ENCODE assay signal across 8 cellular contexts in the genomic region with DNA sequence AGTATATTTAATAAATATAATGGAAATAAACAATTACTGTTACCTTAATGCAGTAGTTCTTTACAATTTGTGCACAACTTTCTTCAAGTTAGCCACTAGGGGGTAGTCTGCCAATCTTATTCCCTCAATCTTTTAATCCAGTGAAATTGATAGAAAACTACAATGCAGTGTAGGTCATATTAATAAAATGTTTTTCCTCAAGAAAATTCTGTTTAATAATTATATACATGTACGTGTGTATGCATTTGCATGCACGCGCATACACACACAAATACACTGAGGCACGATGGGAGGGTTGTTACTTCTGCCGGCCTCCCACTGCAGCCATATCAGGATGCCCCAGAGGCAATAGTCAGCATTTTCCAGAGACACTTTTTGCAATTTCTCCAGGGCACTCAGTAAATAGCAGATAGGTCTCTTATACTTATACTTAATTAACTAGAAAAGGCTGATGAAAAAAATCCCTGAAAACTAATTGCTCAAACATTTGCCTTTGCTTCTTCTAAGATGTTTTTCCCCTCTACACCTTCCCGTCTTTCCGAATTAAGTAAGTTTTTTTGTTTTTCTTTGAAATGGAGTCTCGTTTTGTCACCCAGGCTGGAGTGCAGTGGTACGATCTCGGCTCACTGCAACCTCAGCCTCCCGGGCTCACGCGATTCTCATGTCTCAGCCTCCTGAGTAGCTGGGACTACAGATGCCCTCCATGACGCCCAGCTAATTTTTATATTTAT. TPM values are rescaled to one million over a fixed set of nuclear protein-coding genes. Genes with fewer than 3 reads are reported as not detected.
DNase-seq lines count a peak whose midpoint lies in the region; ATAC-seq, FAIRE-seq and TF ChIP-seq lines count a peak whose summit lies in the region.

No MANE protein-coding gene starts in this region.

- peak in 2 of 3 donors; percentile 32 to 40 for DNase-seq in CD4-positive, CD25-positive, alpha-beta regulatory T cell
- DNase-seq in HTR-8/SVneo (ENCODE audit: insufficient read length, low spot score) (peak; percentile 48), astrocyte of the spinal cord (ENCODE audit: low read depth, low spot score) (peak; percentile 36), mucosa of descending colon (no peak)
- DNase-seq in activated effector memory CD4-positive, alpha-beta T cell treated with Interleukin-2 at 50 U/mL for 16 hours: no peak

- no peak for FAIRE-seq in HTR-8/SVneo (lab: Jason Lieb, UNC)

- no peaks in the 10 kb centered on the region for H3K36me3 Mint-ChIP-seq in CD4-positive, CD25-positive, alpha-beta regulatory T cell

- H3K36me3 ChIP-seq in CD4-positive, CD25-positive, alpha-beta regulatory T cell (ENCODE audit: control insufficient read depth, insufficient read depth, low read length): no peaks in the 10 kb centered on the region
- no peaks in the 10 kb centered on the region for H3K36me3 ChIP-seq in mucosa of descending colon (ENCODE audit: low read depth)

- H3K9me3 Mint-ChIP-seq in CD4-positive, CD25-positive, alpha-beta regulatory T cell: peaks cover 0 to 4% (median 1%) of the 10 kb centered on the region in 7 donors

- no peak for ATAC-seq in CD4-positive, CD25-positive, alpha-beta regulatory T cell (ENCODE audit: low read depth in 2 of 2)
- ATAC-seq in mucosa of descending colon: no peak
- no peak for ATAC-seq in GM19452 (IDR thresholded peaks at IDR 0.05; ENCODE audit: unreplicated experiment)
- ATAC-seq in GM18909 (IDR thresholded peaks at IDR 0.05; ENCODE audit: poor library complexity, unreplicated experiment): no peak
- ATAC-seq in GM21390 (IDR thresholded peaks at IDR 0.05; ENCODE audit: unreplicated experiment): no peak

- peak overlapping the region in 2 of 4 donors; percentile 79 to 96 for H3K4me3 Mint-ChIP-seq in CD4-positive, CD25-positive, alpha-beta regulatory T cell

- peaks cover 28% of the 10 kb centered on the region for H3K27me3 Mint-ChIP-seq in CD4-positive, CD25-positive, alpha-beta regulatory T cell

- TF ChIP-seq CTCF in astrocyte of the spinal cord (IDR thresholded peaks at IDR 0.05; ENCODE audit: low read depth, low read length): peak; percentile 65
- peak; percentile 28 for TF ChIP-seq CTCF in mucosa of descending colon (IDR thresholded peaks at IDR 0.05)

- intact Hi-C loops in mucosa of descending colon (cut with DNase I, micrococcal nuclease): loop anchor here in 1 of 2 donors (5.0 kb wide), 1 partner anchor 148 kb away; no protein-coding TSS in a partner anchor

- in situ Hi-C loops in astrocyte of the spinal cord (cut with HindIII; ENCODE audit: low sequenced_read_pairs): no loop called here

- no peak overlapping the region for H3K4me3 ChIP-seq in CD4-positive, CD25-positive, alpha-beta regulatory T cell (ENCODE audit: low read depth, low read length)
- H3K4me3 ChIP-seq in astrocyte of the spinal cord (ENCODE audit: low read depth, low read length): no peak overlapping the region
- no peak overlapping the region for H3K4me3 ChIP-seq in mucosa of descending colon

- peaks cover 10 to 23% (median 21%) of the 10 kb centered on the region in 4 donors for H3K4me1 Mint-ChIP-seq in CD4-positive, CD25-positive, alpha-beta regulatory T cell

- H3K4me1 ChIP-seq in CD4-positive, CD25-positive, alpha-beta regulatory T cell (ENCODE audit: control insufficient read depth, insufficient read depth, low read length, poor library complexity, severe bottlenecking): peaks cover 20% of the 10 kb centered on the region
- peaks cover 9% of the 10 kb centered on the region for H3K4me1 ChIP-seq in mucosa of descending colon (ENCODE audit: low read depth)

- no peak overlapping the region for H3K27ac ChIP-seq in CD4-positive, CD25-positive, alpha-beta regulatory T cell (ENCODE audit: insufficient read depth, low read length, poor library complexity, severe bottlenecking)

- H3K27ac Mint-ChIP-seq in CD4-positive, CD25-positive, alpha-beta regulatory T cell: no peak overlapping the region

- H3K9me3 ChIP-seq in CD4-positive, CD25-positive, alpha-beta regulatory T cell (ENCODE audit: control insufficient read depth in 2 of 2, low read length in 2 of 2): peaks cover 0 to 8% of the 10 kb centered on the region in 2 experiments
- peaks cover 9% of the 10 kb centered on the region for H3K9me3 ChIP-seq in mucosa of descending colon

- peaks cover 4% of the 10 kb centered on the region for H3K27me3 ChIP-seq in CD4-positive, CD25-positive, alpha-beta regulatory T cell (ENCODE audit: control insufficient read depth, insufficient read depth, low read length)

RNA-seq across cellular contexts. Expression of a gene that starts 3.1 kb away (rescaled TPM):
- 15.7 TPM for total RNA-seq in CD4-positive, CD25-positive, alpha-beta regulatory T cell
- under 1 TPM; 0.05 to 0.69 (median 0.45) TPM for polyA plus RNA-seq in CD4-positive, CD25-positive, alpha-beta regulatory T cell
- total RNA-seq in mucosa of descending colon: 10 to 100 TPM; 21.5 to 36.1 (median 26.6) TPM

Comparison
In these comparisons a context has a peak if more than half of its experiments do, and no peak if none do; other contexts are left out.
1. DNase-seq: peak in CD4-positive, CD25-positive, alpha-beta regulatory T cell (2 of 3), HTR-8/SVneo (single experiment) and astrocyte of the spinal cord (single experiment); none in mucosa of descending colon (0 of 3) and activated effector memory CD4-positive, alpha-beta T cell treated with Interleukin-2 at 50 U/mL for 16 hours (single experiment).